In the genomic region with DNA sequence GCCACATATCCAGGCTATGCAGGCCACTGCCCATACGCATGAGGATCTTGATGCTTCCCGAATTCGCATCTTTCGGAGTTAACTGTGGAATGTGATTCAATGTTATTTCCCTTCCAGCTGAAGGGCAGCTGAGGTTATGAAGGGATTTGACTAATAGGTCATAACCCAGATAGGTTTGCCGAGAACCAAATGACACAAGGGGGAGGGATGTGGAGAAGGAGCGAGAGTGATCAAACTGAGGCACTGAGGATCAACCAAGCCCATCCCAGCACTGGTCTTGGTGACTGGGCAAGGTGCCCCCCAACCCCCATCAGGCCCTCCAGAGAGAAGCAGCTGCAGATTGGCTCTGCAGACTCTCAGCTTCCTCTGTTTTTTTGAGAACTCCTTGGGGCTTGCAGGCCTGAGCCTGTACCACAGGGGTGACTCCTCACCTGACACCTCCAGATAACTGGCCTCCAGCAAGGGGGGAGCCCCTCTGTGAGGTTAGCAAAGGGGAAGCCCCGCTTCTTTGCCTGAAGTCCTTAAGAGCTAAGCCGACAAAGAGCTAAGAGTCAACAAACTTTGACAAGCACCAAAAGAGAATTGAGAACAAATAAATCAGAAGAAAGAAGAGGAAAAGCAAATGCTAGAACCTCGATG, we compare ENCODE assay signal across 9 cellular contexts.
DNase-seq lines count a peak whose midpoint lies in the region; ATAC-seq, FAIRE-seq and TF ChIP-seq lines count a peak whose summit lies in the region.
"Had no signal": no experiment of that assay in that cellular context is flagged by ENCODE, and none has a peak within 500 bp of the region (broad histone marks: within the 10 kb centered on the region; RNA-seq: fewer than 3 reads in every experiment).

No MANE protein-coding gene starts in this region.

- no peak for FAIRE-seq in kidney (lab: Jason Lieb, UNC)

- peak overlapping the region; percentile 26 for H3K27ac Mint-ChIP-seq in activated naive CD8-positive, alpha-beta T cell treated with anti-CD3 and anti-CD28 coated beads for 36 hours

- H3K27me3 ChIP-seq in SJCRH30, result 0 out of 2 replicates have a peak, but pooled peaks cover 4% of the 10 kb centered on the region
- H3K27me3 ChIP-seq: SJSA1 had no signal

- peak overlapping the region; percentile 27 to 41 for H3K9ac ChIP-seq in kidney (ENCODE audit: low read length in 2 of 2)

- peak; percentile 48 to 58 for ATAC-seq in activated CD4-positive, CD25-positive, alpha-beta regulatory T cell treated with anti-CD3 and anti-CD28 coated beads, Interleukin-2, amount 50 U/mL, for 24 hours
- ATAC-seq in stimulated activated naive CD8-positive, alpha-beta T cell treated with anti-CD3 and anti-CD28 coated beads, Interleukin-15, Interleukin-2, amounts not matched to agents 100 U/mL and 50 U/mL, for 24 hours, result peak; percentile 93
- no peak for ATAC-seq in HG03159 (IDR thresholded peaks at IDR 0.05; ENCODE audit: unreplicated experiment)

- no peaks in the 10 kb centered on the region for H3K9me3 Mint-ChIP-seq in activated naive CD8-positive, alpha-beta T cell treated with anti-CD3 and anti-CD28 coated beads for 36 hours

- H3K36me3 ChIP-seq in kidney (ENCODE audit: control insufficient read depth in 1 of 2, insufficient read depth in 2 of 2, low read length in 2 of 2), result no peaks in the 10 kb centered on the region
- no peaks in the 10 kb centered on the region for H3K36me3 ChIP-seq in SJCRH30
- H3K36me3 ChIP-seq: SJSA1 had no signal

- H3K4me1 ChIP-seq in kidney (ENCODE audit: control insufficient read depth in 1 of 2, insufficient read depth in 1 of 2, low read depth in 1 of 2, low read length in 2 of 2) (peaks cover 0 to 8% of the 10 kb centered on the region in 2 donors), SJCRH30 (peaks cover 6% of the 10 kb centered on the region; the same call in 1 of the 2 replicates)
- H3K4me1 ChIP-seq: SJSA1 had no signal

- H3K27ac ChIP-seq in kidney (ENCODE audit: low read depth in 2 of 2, low read length in 2 of 2), result peak overlapping the region; percentile 34 to 59
- H3K27ac ChIP-seq in SJCRH30, result no peak overlapping the region
- H3K27ac ChIP-seq: SJSA1 had no signal

- intact Hi-C loops in kidney (cut with DNase I), result no loop called here

- no peaks in the 10 kb centered on the region for H3K36me3 Mint-ChIP-seq in activated naive CD8-positive, alpha-beta T cell treated with anti-CD3 and anti-CD28 coated beads for 36 hours

- H3K9me3 ChIP-seq in kidney (ENCODE audit: control insufficient read depth in 1 of 2, low read length in 2 of 2), result no peaks in the 10 kb centered on the region
- no peaks in the 10 kb centered on the region for H3K9me3 ChIP-seq in SJCRH30 (replicated peaks)
- H3K9me3 ChIP-seq: SJSA1 had no signal

- no peak for TF ChIP-seq CTCF in kidney (IDR thresholded peaks at IDR 0.05; ENCODE audit: borderline replicate concordance, extremely low read depth, insufficient read depth)

- H3K4me3 ChIP-seq in kidney (ENCODE audit: low read length in 2 of 2) (peak overlapping the region in 1 of 2 donors; percentile 48), SJCRH30 (no peak overlapping the region)
- H3K4me3 ChIP-seq: SJSA1 had no signal

- no peaks in the 10 kb centered on the region for H3K27me3 Mint-ChIP-seq in activated naive CD8-positive, alpha-beta T cell treated with anti-CD3 and anti-CD28 coated beads for 36 hours

- DNase-seq in activated CD4-positive, CD25-positive, alpha-beta regulatory T cell (lab: John Stamatoyannopoulos, UW), result no peak
- DNase-seq in activated naive CD8-positive, alpha-beta T cell treated with anti-CD3 and anti-CD28 coated beads for 36 hours, result peak; percentile 56
- DNase-seq in kidney (no peak), SJCRH30 (no peak), ureter (ENCODE audit: low spot score) (no peak)
- DNase-seq in stimulated activated naive CD8-positive, alpha-beta T cell treated with anti-CD3 and anti-CD28 coated beads, Interleukin-15, Interleukin-2, amounts not matched to agents 100 U/mL and 50 U/mL, for 24 hours, result peak; percentile 36

- H3K4me1 Mint-ChIP-seq in activated naive CD8-positive, alpha-beta T cell treated with anti-CD3 and anti-CD28 coated beads for 36 hours, result peaks cover 14% of the 10 kb centered on the region

- H3K4me3 Mint-ChIP-seq in activated naive CD8-positive, alpha-beta T cell treated with anti-CD3 and anti-CD28 coated beads for 36 hours, result no peak overlapping the region

Comparison
In these comparisons a context has a peak if more than half of its experiments do, and no peak if none do; other contexts are left out.
1. DNase-seq: peak in activated naive CD8-positive, alpha-beta T cell treated with anti-CD3 and anti-CD28 coated beads for 36 hours (single experiment) and stimulated activated naive CD8-positive, alpha-beta T cell treated with anti-CD3 and anti-CD28 coated beads, Interleukin-15, Interleukin-2, amounts not matched to agents 100 U/mL and 50 U/mL, for 24 hours (single experiment); none in activated CD4-positive, CD25-positive, alpha-beta regulatory T cell (0 of 4), kidney (single experiment), SJCRH30 (0 of 2) and ureter (single experiment).